ENCODE assay signal across 8 cellular contexts in genomic region chr6:153002613-153003293, GRCh38. TPM values are rescaled to one million over a fixed set of nuclear protein-coding genes. Genes with fewer than 3 reads are reported as not detected.
DNase-seq lines count a peak whose midpoint lies in the region; ATAC-seq and TF ChIP-seq lines count a peak whose summit lies in the region.

Gene MTRF1L (minus strand): TSS chr6:153002709. CDS start chr6:153002685, 24 bp downstream.

- POLR2A ChIA-PET in A673 (lab: Charles Lee; ENCODE audit: low non-redundant PET) = no interaction called here

- no peak for TF ChIP-seq CTCF in A673 (conservative IDR thresholded peaks at IDR 0.05; ENCODE audit: low read depth, low read length)
- peak; percentile 22; the same call in 1 of the 2 replicates for TF ChIP-seq CTCF in VCaP (conservative IDR thresholded peaks at IDR 0.05)
- TF ChIP-seq CTCF in breast epithelium (IDR thresholded peaks at IDR 0.05) = no peak

- DNase-seq in A673 (ENCODE audit: low spot score) (peak; percentile 99), NCI-H2171 treated with DMSO at 0.1 percent for 48 hours (lab: John Stamatoyannopoulos, UW) (peak; percentile 96), breast epithelium (ENCODE audit: low spot score in 2 of 2) (peak; percentile 82 to 88)

- CTCF ChIA-PET in A673 (lab: Charles Lee) = no interaction called here

- no TSS peak for BruUV-seq in A673 (replicated peaks; lab: Mats Ljungman, UMichigan)

- peaks cover 14% of the 10 kb centered on the region for H3K4me1 ChIP-seq in A673 (ENCODE audit: insufficient read depth, low read length, poor library complexity, severe bottlenecking)
- peaks cover 0 to 9% of the 10 kb centered on the region in 2 donors for H3K4me1 ChIP-seq in breast epithelium
- peaks cover 8 to 26% (median 16%) of the 10 kb centered on the region in 3 donors for H3K4me1 ChIP-seq in skeletal muscle tissue (ENCODE audit: control insufficient read depth in 3 of 3, insufficient read depth in 3 of 3, low read length in 3 of 3)

- intact Hi-C loops in A673 (cut with micrococcal nuclease; ENCODE audit: unreplicated experiment) = no loop called here
- intact Hi-C loops in breast epithelium (cut with DNase I; ENCODE audit: low total_unique reads) = no loop called here

- H3K36me3 ChIP-seq in A673 (ENCODE audit: insufficient read depth, low read length, poor library complexity, severe bottlenecking) (peaks cover 9% of the 10 kb centered on the region), breast epithelium (no peaks in the 10 kb centered on the region), skeletal muscle tissue (ENCODE audit: control insufficient read depth in 3 of 3, insufficient read depth in 3 of 3, low read length in 3 of 3) (peaks cover 0 to under 1% (median 0%) of the 10 kb centered on the region in 3 donors)

- H3K9me3 ChIP-seq in A673 (ENCODE audit: low read depth, low read length, poor library complexity, severe bottlenecking) (no peaks in the 10 kb centered on the region), breast epithelium (no peaks in the 10 kb centered on the region), iPS-18c (ENCODE audit: control insufficient read depth, insufficient read depth, low read length) (no peaks in the 10 kb centered on the region), skeletal muscle tissue (ENCODE audit: control insufficient read depth in 3 of 3, low read length in 3 of 3) (no peaks in the 10 kb centered on the region)

- peak; percentile 95 for ATAC-seq in GM18867 (IDR thresholded peaks at IDR 0.05; ENCODE audit: unreplicated experiment)
- ATAC-seq in HG03103 (IDR thresholded peaks at IDR 0.05; ENCODE audit: low read depth, unreplicated experiment) = peak; percentile 91

- H3K4me3 ChIP-seq in A673 (ENCODE audit: low read depth, low read length, poor library complexity, severe bottlenecking) = peak within 1 kb of the TSS; percentile 84
- H3K4me3 ChIP-seq in breast epithelium = peak within 1 kb of the TSS; percentile 60 to 93 (median 84)
- H3K4me3 ChIP-seq in iPS-18c (ENCODE audit: insufficient read depth, low read depth, low read length) = peak within 1 kb of the TSS; percentile 94
- H3K4me3 ChIP-seq in skeletal muscle tissue (ENCODE audit: low read length in 3 of 3) = peak within 1 kb of the TSS; percentile 84 to 95 (median 92)

- H3K27me3 ChIP-seq in A673 (replicated peaks; ENCODE audit: insufficient read depth, low read depth, low read length, poor library complexity) = no peaks in the 10 kb centered on the region
- H3K27me3 ChIP-seq in breast epithelium = no peaks in the 10 kb centered on the region
- no peaks in the 10 kb centered on the region for H3K27me3 ChIP-seq in skeletal muscle tissue (ENCODE audit: control insufficient read depth in 3 of 3, insufficient read depth in 3 of 3, low read length in 3 of 3)

- peak within 1 kb of the TSS; percentile 88 to 91 (median 90) for H3K9ac ChIP-seq in skeletal muscle tissue (ENCODE audit: low read depth in 1 of 3, low read length in 3 of 3)

- H3K27ac ChIP-seq in A673 (ENCODE audit: low read depth, low read length, poor library complexity, severe bottlenecking) (peak within 1 kb of the TSS; percentile 83), VCaP (peak within 1 kb of the TSS; percentile 87), breast epithelium (peak within 1 kb of the TSS; percentile 82 to 94), skeletal muscle tissue (ENCODE audit: low read depth, low read length) (peak within 1 kb of the TSS; percentile 87)

- peak; percentile 51 for TF ChIP-seq POLR2A in breast epithelium (IDR thresholded peaks at IDR 0.05)

RNA-seq across cellular contexts. Expression of gene MTRF1L, which starts in this region (rescaled TPM):
- total RNA-seq in A673 (2021) = 25.2 and 30.9 TPM in 2 replicates
- 10 to 100 TPM; 13.1 to 19.8 (median 14.6) TPM for total RNA-seq in breast epithelium
- 6.3 TPM for total RNA-seq in skeletal muscle tissue

Comparison
In these comparisons a context has a peak if more than half of its experiments do, and no peak if none do; other contexts are left out.
1. Peak in every context shown above with its lines: DNase-seq, ATAC-seq, H3K4me3 ChIP-seq and H3K27ac ChIP-seq.